12 cellular contexts compared by ENCODE assay signal in the genomic region with DNA sequence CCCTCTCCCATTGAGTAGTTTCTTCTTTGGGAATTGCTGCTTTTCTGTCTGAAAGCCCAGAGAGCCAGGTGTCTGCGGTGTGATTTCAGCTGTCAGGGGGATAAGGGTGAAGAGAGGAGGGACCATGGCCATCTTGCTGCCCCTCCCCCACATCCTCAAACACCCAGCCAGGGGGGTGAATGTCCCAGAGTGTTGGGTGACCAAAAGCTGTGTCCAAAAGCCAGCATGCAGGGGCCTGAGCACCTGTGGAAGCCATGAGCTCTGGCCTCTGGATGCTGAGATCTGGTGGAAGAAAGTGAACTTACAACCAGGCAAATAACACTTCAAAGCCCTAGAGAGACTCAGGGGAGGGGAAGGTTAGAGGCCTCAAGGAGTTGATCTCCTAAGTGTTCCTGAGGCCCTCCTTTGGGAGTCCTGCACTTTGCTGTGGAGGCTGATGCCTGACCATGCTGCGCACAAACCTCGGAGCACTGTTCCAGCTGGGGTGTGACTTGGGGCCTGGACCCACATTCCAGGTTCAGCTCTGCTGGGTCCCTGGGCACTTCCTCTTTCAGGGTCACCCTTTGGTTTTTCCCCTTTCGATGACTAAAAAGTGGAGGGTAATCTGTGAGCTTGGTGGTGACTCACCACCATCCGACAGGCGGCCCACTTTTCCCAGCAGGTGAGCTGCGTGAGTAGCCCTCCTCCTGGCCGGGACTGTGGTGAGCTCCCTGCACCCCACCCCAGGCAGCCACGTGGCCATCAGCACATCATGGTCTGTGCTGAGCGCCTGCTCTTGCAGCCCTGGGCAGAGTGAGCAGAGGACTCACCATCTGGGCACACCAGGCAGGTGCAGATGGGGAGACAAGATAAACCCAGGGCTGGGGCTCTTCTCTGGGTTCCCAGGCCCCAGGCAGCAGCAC.
DNase-seq lines count a peak whose midpoint lies in the region; ATAC-seq and TF ChIP-seq lines count a peak whose summit lies in the region.
"Had no signal": no experiment of that assay in that cellular context is flagged by ENCODE, and none has a peak within 500 bp of the region (broad histone marks: within the 10 kb centered on the region; RNA-seq: fewer than 3 reads in every experiment).

No MANE protein-coding gene starts in this region.

- no peak for TF ChIP-seq CTCF in esophagus squamous epithelium (IDR thresholded peaks at IDR 0.05)
- TF ChIP-seq CTCF in mesothelial cell of epicardium (IDR thresholded peaks at IDR 0.05; ENCODE audit: unreplicated experiment), result no peak

- peaks cover 5% of the 10 kb centered on the region for H3K9me3 Mint-ChIP-seq in mesothelial cell of epicardium
- H3K9me3 Mint-ChIP-seq: T-cell had no signal

- ATAC-seq in GM21515 (IDR thresholded peaks at IDR 0.05; ENCODE audit: unreplicated experiment) (peak; percentile 45), HG02840 (IDR thresholded peaks at IDR 0.05; ENCODE audit: low FRiP score, unreplicated experiment) (no peak)

- no peaks in the 10 kb centered on the region for H3K27me3 Mint-ChIP-seq in mesothelial cell of epicardium (ENCODE audit: low read depth)
- H3K27me3 Mint-ChIP-seq: T-cell had no signal

- DNase-seq in COLO668 (lab: John Stamatoyannopoulos, UW; ENCODE audit: unreplicated experiment) (peak; percentile 76), NOMO-1 (lab: John Stamatoyannopoulos, UW; ENCODE audit: unreplicated experiment in 2 of 2) (peak; percentile 9 to 59), esophagus squamous epithelium (lab: John Stamatoyannopoulos, UW) (no peak), NCI-H1694 (lab: John Stamatoyannopoulos, UW) (no peak), mesothelial cell of epicardium (ENCODE audit: low spot score in 2 of 2, unreplicated experiment in 2 of 2) (no peak), Kasumi-1 (lab: John Stamatoyannopoulos, UW) (no peak)
- DNase-seq: DMS53; stimulated activated CD4-positive, alpha-beta T cell treated with anti-CD3 and anti-CD28 coated beads, Interleukin-4, amount 100 ng/mL, for 1 hour had no signal

- H3K36me3 Mint-ChIP-seq in mesothelial cell of epicardium, result peaks cover 15% of the 10 kb centered on the region

- no peak overlapping the region for H3K27ac Mint-ChIP-seq in mesothelial cell of epicardium
- H3K27ac Mint-ChIP-seq: T-cell had no signal

- H3K27ac ChIP-seq in esophagus squamous epithelium, result peak overlapping the region in 3 of 4 donors; percentile 12 to 69 (median 68)
- H3K27ac ChIP-seq: cardiac muscle cell had no signal

- H3K4me3 Mint-ChIP-seq in mesothelial cell of epicardium, result no peak overlapping the region

- 67 to 100% methylated on average over 2 to 8 of the region's 10 CpGs for WGBS in esophagus squamous epithelium, 2 donors

- H3K4me1 ChIP-seq in esophagus squamous epithelium, result peaks cover 24 to 68% (median 32%) of the 10 kb centered on the region in 3 donors

- H3K36me3 ChIP-seq in esophagus squamous epithelium, result no peaks in the 10 kb centered on the region
- H3K36me3 ChIP-seq: cardiac muscle cell had no signal

- no peaks in the 10 kb centered on the region for H3K27me3 ChIP-seq in esophagus squamous epithelium
- H3K27me3 ChIP-seq: cardiac muscle cell had no signal

- H3K4me1 Mint-ChIP-seq in mesothelial cell of epicardium, result peaks cover 33% of the 10 kb centered on the region

- H3K9me3 ChIP-seq in esophagus squamous epithelium, result no peaks in the 10 kb centered on the region

- no peak for TF ChIP-seq POLR2A in esophagus squamous epithelium (IDR thresholded peaks at IDR 0.05)

- intact Hi-C loops in esophagus squamous epithelium (cut with DNase I), result no loop called here

- no peak overlapping the region for H3K4me3 ChIP-seq in esophagus squamous epithelium
- H3K4me3 ChIP-seq: cardiac muscle cell had no signal

Comparison
In these comparisons a context has a peak if more than half of its experiments do, and no peak if none do; other contexts are left out.
1. DNase-seq: peak in COLO668 (single experiment) and NOMO-1 (2 of 2); none in esophagus squamous epithelium (single experiment), NCI-H1694 (single experiment), mesothelial cell of epicardium (0 of 2) and Kasumi-1 (0 of 2).